ENCODE assay signal across 24 cellular contexts in genomic region chr3:143910756-143911155, GRCh38.
"Had no signal": no experiment of that assay in that cellular context is flagged by ENCODE, and none has a peak within 500 bp of the region (broad histone marks: within the 10 kb centered on the region; RNA-seq: fewer than 3 reads in every experiment).

No MANE protein-coding gene starts in this region.

- H3K27me3 ChIP-seq: SJSA1 had no signal

- FAIRE-seq: HepG2, RCC 7860 had no signal

- H3K4me3 ChIP-seq: SJSA1, SK-N-MC had no signal

- ATAC-seq: HepG2 had no signal

- DNase-seq: IMR-90, Karpas-422, KG1, MM.1S, NCI-H1092 treated with DMSO at 0.1 percent for 48 hours, NCI-H1417 treated with DMSO at 0.1 percent for 48 hours, NCI-H146, NCI-H1694 treated with DMSO at 0.1 percent for 48 hours, NCI-H1930, NCI-H2081, NCI-H2107, NCI-H2171 treated with DMSO at 0.1 percent for 48 hours, NCI-H345, NCI-H446 treated with DMSO at 0.1 percent for 48 hours, NCI-H510A treated with DMSO at 0.1 percent for 48 hours, NCI-H526, NCI-H82, Right ventricle myocardium superior, RPMI8226, SIG-M5 had no signal

- H3K9me3 ChIP-seq: SJSA1 had no signal

- H3K27ac ChIP-seq: SJSA1, SK-N-MC had no signal

- H3K4me1 ChIP-seq: SJSA1 had no signal

- H3K36me3 ChIP-seq: SJSA1 had no signal
